Comparison of ENCODE assay signal across 8 cellular contexts in the genomic region with DNA sequence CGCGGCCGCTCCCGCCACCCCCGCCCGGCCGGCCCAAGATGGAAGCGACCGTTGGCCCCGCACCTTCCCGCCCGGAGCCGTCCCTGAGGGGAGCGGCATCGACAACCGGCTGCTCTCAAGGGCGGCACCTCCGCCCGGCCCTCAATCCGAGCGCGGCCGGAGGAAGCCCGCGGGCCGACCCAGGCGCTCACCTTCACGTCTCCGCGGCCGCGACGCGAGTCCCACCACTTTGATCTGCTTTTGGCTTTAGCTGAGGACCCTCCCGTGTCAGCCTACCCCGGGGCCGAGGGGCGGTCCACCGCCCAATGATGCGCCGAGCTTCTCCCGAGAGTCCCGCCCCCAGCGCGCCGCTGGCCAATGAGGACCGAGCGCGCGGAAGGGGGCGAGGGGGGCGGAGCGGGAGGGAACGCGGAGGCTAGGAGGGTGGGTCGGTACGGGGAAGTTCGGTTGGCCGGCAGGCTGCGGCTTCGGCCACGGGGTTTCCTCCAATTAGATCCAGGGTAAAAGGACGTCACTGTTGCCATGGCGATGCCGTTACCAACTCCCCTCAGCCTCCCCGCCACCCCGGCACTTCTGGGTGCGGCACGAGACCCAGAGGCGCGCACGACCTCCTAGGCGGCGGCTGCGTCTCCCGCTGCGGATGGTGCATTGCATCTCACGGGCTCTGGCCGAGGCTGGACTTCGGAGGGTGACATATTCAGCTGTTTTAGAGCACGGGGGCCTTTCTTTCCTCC. TPM values are rescaled to one million over a fixed set of nuclear protein-coding genes. Genes with fewer than 3 reads are reported as not detected.
DNase-seq lines count a peak whose midpoint lies in the region; ATAC-seq and TF ChIP-seq lines count a peak whose summit lies in the region.

A gene (minus strand): TSS at position 248 of the 734 bp plus-strand sequence. CDS start 545 bp downstream, outside the sequence.

- intact Hi-C loops in PC-9 (cut with micrococcal nuclease; ENCODE audit: unreplicated experiment) = loop anchor here (2.0 to 10.0 kb wide), 5 partner anchors 72 to 424 kb away; a partner anchor contains a TSS

- peaks cover 29% of the 10 kb centered on the region for H4K20me1 ChIP-seq in PC-9 (ENCODE audit: insufficient read depth)

- peaks cover 36% of the 10 kb centered on the region for H3K4me1 ChIP-seq in PC-9 (replicated peaks; ENCODE audit: insufficient read depth)

- no peak for TF ChIP-seq CTCF in PC-9 (conservative IDR thresholded peaks at IDR 0.05)
- TF ChIP-seq CTCF in epithelial cell of proximal tubule (conservative IDR thresholded peaks at IDR 0.05; ENCODE audit: low read depth, low read length) = no peak

- ATAC-seq in GM21619 (IDR thresholded peaks at IDR 0.05; ENCODE audit: unreplicated experiment) = peak; percentile 88

- no peaks in the 10 kb centered on the region for H3K9me3 ChIP-seq in PC-9 (ENCODE audit: insufficient read depth, low read depth)

- no TSS peak for BruUV-seq in PC-9 (replicated peaks; lab: Mats Ljungman, UMichigan)

- H3K27me3 ChIP-seq in PC-9 (ENCODE audit: insufficient read depth, low read depth) = no peaks in the 10 kb centered on the region

- peaks cover 14% of the 10 kb centered on the region; the same call in 1 of the 2 replicates for H3F3A ChIP-seq in PC-9 (ENCODE audit: insufficient read depth, low read depth)

- peak within 1 kb of the TSS; percentile 67; the same call in 1 of the 2 replicates for H2AFZ ChIP-seq in PC-9

- peaks cover 32% of the 10 kb centered on the region for H3K36me3 ChIP-seq in PC-9 (ENCODE audit: low read depth)

- DNase-seq in DMS153 (lab: John Stamatoyannopoulos, UW) (peak; percentile 98), PC-9 (peak; percentile 93 to 98), epithelial cell of proximal tubule (ENCODE audit: low read depth) (peak; percentile 69), mucosa of gallbladder (ENCODE audit: low spot score) (peak; percentile 99)
- peak; percentile 99 for DNase-seq in Jurkat, Clone E6-1 (ENCODE audit: low read depth, low spot score)
- DNase-seq in activated T-cell treated with anti-CD3 and anti-CD28 coated beads, Interleukin-2, amount 50 U/mL, for 1 hour = peak; percentile 97
- DNase-seq in stimulated activated CD8-positive, alpha-beta memory T cell treated with anti-CD3 and anti-CD28 coated beads, Interleukin-4, amount 100 ng/mL, for 4 hours (ENCODE audit: low read depth in 2 of 2, low spot score in 1 of 2) = peak; percentile 93 to 96

- H3K27ac ChIP-seq in PC-9 = peak within 1 kb of the TSS; percentile 72

- peak within 1 kb of the TSS; percentile 97 for H3K4me3 ChIP-seq in Jurkat, Clone E6-1 (ENCODE audit: low read length)
- H3K4me3 ChIP-seq in PC-9 (peak within 1 kb of the TSS; percentile 91), epithelial cell of proximal tubule (ENCODE audit: low read depth, low read length) (peak within 1 kb of the TSS; percentile 95)

- POLR2A ChIA-PET in PC-9 (lab: Charles Lee; ENCODE audit: unreplicated experiment) = interaction anchor here (0.5 to 1.5 kb wide), 9 partner anchors 23 to 189 kb away, joined by 3 to 9 read pairs (median 5); a partner anchor contains a TSS

- H3K4me2 ChIP-seq in PC-9 = peak within 1 kb of the TSS; percentile 96

- H3K9me2 ChIP-seq in PC-9 (ENCODE audit: insufficient read depth) = no peaks in the 10 kb centered on the region

- H3K79me2 ChIP-seq in PC-9 (ENCODE audit: low read depth) = peaks cover 44% of the 10 kb centered on the region

- CTCF ChIA-PET in PC-9 (lab: Charles Lee) = no interaction called here

RNA-seq across cellular contexts. Expression of the gene that starts here (rescaled TPM):
- polyA plus RNA-seq in Jurkat, Clone E6-1 (2012; ENCODE audit: insufficient read depth, insufficient read length) = 558 TPM
- total RNA-seq in PC-9 (2021) = 353 and 373 TPM in 2 replicates
- total RNA-seq in epithelial cell of proximal tubule = 418 and 463 TPM in 2 replicates
- total RNA-seq in mucosa of gallbladder = 250 TPM

Comparison
In these comparisons a context has a peak if more than half of its experiments do, and no peak if none do; other contexts are left out.
1. Peak in every context shown above with its lines: DNase-seq, ATAC-seq, H3K4me3 ChIP-seq and H3K27ac ChIP-seq.